In genomic region chr11:124670732-124671131, GRCh38 we compare ENCODE assay signal across 12 cellular contexts. TPM values are rescaled to one million over a fixed set of nuclear protein-coding genes. Genes with fewer than 3 reads are reported as not detected.
DNase-seq lines count a peak whose midpoint lies in the region; ATAC-seq and TF ChIP-seq lines count a peak whose summit lies in the region.
"Had no signal": no experiment of that assay in that cellular context is flagged by ENCODE, and none has a peak within 500 bp of the region (broad histone marks: within the 10 kb centered on the region; RNA-seq: fewer than 3 reads in every experiment).

No MANE protein-coding gene starts in this region.

- H3K27me3 ChIP-seq in endodermal cell (ENCODE audit: control insufficient read depth, insufficient read depth, low read length, poor library complexity, severe bottlenecking), result peaks cover 42% of the 10 kb centered on the region
- H3K27me3 ChIP-seq: hepatocyte had no signal

- H3K4me3 ChIP-seq in endodermal cell (ENCODE audit: low read length), result no peak overlapping the region
- H3K4me3 ChIP-seq: HAP-1, hepatocyte had no signal

- no peaks in the 10 kb centered on the region for H3K27me3 Mint-ChIP-seq in T-helper 1 cell treated with Interleukin-12 subunit alpha and Interleukin-12 subunit beta and Interleukin-4 antibody, amounts not matched to agents 30 μg/mL and 1 μg/mL, for 36 hours (ENCODE audit: low read depth)
- H3K27me3 Mint-ChIP-seq in endodermal cell (ENCODE audit: insufficient read depth) (peaks cover 25% of the 10 kb centered on the region), WTC11 (ENCODE audit: low read depth) (peaks cover 15% of the 10 kb centered on the region)

- peaks cover 6% of the 10 kb centered on the region for H3K36me3 Mint-ChIP-seq in T-helper 1 cell treated with Interleukin-12 subunit alpha and Interleukin-12 subunit beta and Interleukin-4 antibody, amounts not matched to agents 30 μg/mL and 1 μg/mL, for 36 hours (ENCODE audit: low read depth)
- H3K36me3 Mint-ChIP-seq in endodermal cell (ENCODE audit: low read depth), result no peaks in the 10 kb centered on the region
- H3K36me3 Mint-ChIP-seq in WTC11, result no peaks in the 10 kb centered on the region

- POLR2A ChIA-PET in WTC11 (lab: Charles Lee), result no interaction called here

- H3K27ac ChIP-seq in endodermal cell (ENCODE audit: low read depth, low read length), result no peak overlapping the region
- H3K27ac ChIP-seq: hepatocyte had no signal

- H3K27ac Mint-ChIP-seq in T-helper 1 cell treated with Interleukin-12 subunit alpha and Interleukin-12 subunit beta and Interleukin-4 antibody, amounts not matched to agents 30 μg/mL and 1 μg/mL, for 36 hours, result peak overlapping the region; percentile 16
- H3K27ac Mint-ChIP-seq in endodermal cell (no peak overlapping the region), WTC11 (no peak overlapping the region)

- ATAC-seq in HG02678 (IDR thresholded peaks at IDR 0.05; ENCODE audit: unreplicated experiment) (peak; percentile 21), WTC11 (no peak)

- H3K36me3 ChIP-seq in endodermal cell (ENCODE audit: control insufficient read depth, insufficient read depth, low read length), result no peaks in the 10 kb centered on the region

- no peaks in the 10 kb centered on the region for H3K9me3 Mint-ChIP-seq in T-helper 1 cell treated with Interleukin-12 subunit alpha and Interleukin-12 subunit beta and Interleukin-4 antibody, amounts not matched to agents 30 μg/mL and 1 μg/mL, for 36 hours
- no peaks in the 10 kb centered on the region for H3K9me3 Mint-ChIP-seq in endodermal cell
- H3K9me3 Mint-ChIP-seq in WTC11, result no peaks in the 10 kb centered on the region

- no peak overlapping the region for H3K9ac ChIP-seq in endodermal cell (ENCODE audit: extremely low read depth, low read length, poor library complexity, severe bottlenecking)

- WGBS in endodermal cell (ENCODE audit: insufficient coverage in 1 of 2, insufficient read length in 1 of 2), 2 experiments, result 60 to 72% methylated on average over 3 of the region's 3 CpGs

- peak overlapping the region; percentile 6 for H3K4me3 Mint-ChIP-seq in T-helper 1 cell treated with Interleukin-12 subunit alpha and Interleukin-12 subunit beta and Interleukin-4 antibody, amounts not matched to agents 30 μg/mL and 1 μg/mL, for 36 hours
- H3K4me3 Mint-ChIP-seq in endodermal cell (no peak overlapping the region), WTC11 (no peak overlapping the region)

- no peaks in the 10 kb centered on the region for H3K9me3 ChIP-seq in endodermal cell (ENCODE audit: control insufficient read depth, low read length)
- H3K9me3 ChIP-seq: HAP-1 had no signal

- DNase-seq in CMK (ENCODE audit: low read depth), result peak; percentile 42
- DNase-seq in endodermal cell, result no peak
- no peak for DNase-seq in DMS114 treated with DMSO at 0.1 percent for 48 hours (lab: John Stamatoyannopoulos, UW; ENCODE audit: unreplicated experiment)
- DNase-seq in WTC11 (ENCODE audit: low spot score), result no peak
- DNase-seq in activated CD4-positive, CD25-positive, alpha-beta regulatory T cell treated with anti-CD3 and anti-CD28 coated beads, Interleukin-2, amount 50 U/mL, for 72 hours, result no peak
- DNase-seq in NCI-H2196 treated with DMSO at 0.1 percent for 48 hours (lab: John Stamatoyannopoulos, UW; ENCODE audit: unreplicated experiment), result no peak
- DNase-seq: SW 1271 had no signal

- CTCF ChIA-PET in WTC11 (lab: Charles Lee), result interaction anchor here (0.6 to 4.0 kb wide), 9 partner anchors 30 to 340 kb away, joined by 3 to 61 read pairs (median 6); partner anchors contain the start of genes ESAM, NRGN and ROBO3

- peaks cover 4% of the 10 kb centered on the region for H3K4me1 ChIP-seq in endodermal cell (ENCODE audit: control insufficient read depth, insufficient read depth, low read length)

- H3K4me1 Mint-ChIP-seq in T-helper 1 cell treated with Interleukin-12 subunit alpha and Interleukin-12 subunit beta and Interleukin-4 antibody, amounts not matched to agents 30 μg/mL and 1 μg/mL, for 36 hours (ENCODE audit: low read depth), result peaks cover 27% of the 10 kb centered on the region
- H3K4me1 Mint-ChIP-seq in endodermal cell (peaks cover 10% of the 10 kb centered on the region), WTC11 (peaks cover 11% of the 10 kb centered on the region)

- TF ChIP-seq CTCF in endodermal cell (conservative IDR thresholded peaks at IDR 0.05), result peak; percentile 27
- no peak for TF ChIP-seq CTCF in WTC11 (IDR thresholded peaks at IDR 0.05)

TF ChIP-seq in WTC11, 78 proteins besides CTCF, POLR2A, EP300 and RAD21:
- no peak for TF ChIP-seq USF2 (CRISPR knock-in tag; IDR thresholded peaks at IDR 0.05)
- TF ChIP-seq TP53 (CRISPR knock-in tag; IDR thresholded peaks at IDR 0.05), result no peak
- TF ChIP-seq E2F1 (CRISPR knock-in tag; IDR thresholded peaks at IDR 0.05), result no peak
- TF ChIP-seq ETV6 (CRISPR knock-in tag; IDR thresholded peaks at IDR 0.05), result no peak
- TF ChIP-seq CBFB (CRISPR knock-in tag; IDR thresholded peaks at IDR 0.05; ENCODE audit: low read depth), result no peak

RNA-seq across cellular contexts. Expression of gene SIAE, which starts 2.8 kb away (rescaled TPM):
- total RNA-seq in endodermal cell (1 to 10 TPM; 4.4 to 7.4 TPM), WTC11 (2021) (4.4 to 4.9 TPM (median 4.8 TPM) in 3 replicates)
- 8.0 TPM for polyA plus RNA-seq in endodermal cell (2013, experiment 1 of 2)
- polyA plus RNA-seq in endodermal cell (2013, experiment 2 of 2), result 8.6 TPM

RNA-seq across cellular contexts. Expression of gene SPA17, which starts 3.0 kb away (rescaled TPM):
- total RNA-seq in endodermal cell (10 to 100 TPM; 19.6 to 21.8 TPM), WTC11 (2021) (3.5 to 3.8 TPM (median 3.5 TPM) in 3 replicates)
- 38.0 TPM for polyA plus RNA-seq in endodermal cell (2013, experiment 1 of 2)
- polyA plus RNA-seq in endodermal cell (2013, experiment 2 of 2), result 46.4 TPM

RNA-seq across cellular contexts. Expression of gene TBRG1, which starts 48.1 kb away (rescaled TPM):
- total RNA-seq in endodermal cell (10 to 100 TPM; 30.9 to 31.3 TPM), WTC11 (2021) (25.4 to 30.3 TPM (median 30.0 TPM) in 3 replicates)
- polyA plus RNA-seq in endodermal cell (2013, experiment 1 of 2), result 30.5 TPM
- 26.8 TPM for polyA plus RNA-seq in endodermal cell (2013, experiment 2 of 2)

RNA-seq across cellular contexts. Expression of gene PANX3, which starts 59.5 kb away (rescaled TPM):
- not detected for total RNA-seq in endodermal cell
- not detected for polyA plus RNA-seq in endodermal cell (2013, experiment 1 of 2)
- not detected for polyA plus RNA-seq in endodermal cell (2013, experiment 2 of 2)
- not detected in 3 replicates for total RNA-seq in WTC11 (2021)
- total RNA-seq: hepatocyte, omental fat pad had no signal
